Comparison of ENCODE assay signal across 1 cellular context in the genomic region with DNA sequence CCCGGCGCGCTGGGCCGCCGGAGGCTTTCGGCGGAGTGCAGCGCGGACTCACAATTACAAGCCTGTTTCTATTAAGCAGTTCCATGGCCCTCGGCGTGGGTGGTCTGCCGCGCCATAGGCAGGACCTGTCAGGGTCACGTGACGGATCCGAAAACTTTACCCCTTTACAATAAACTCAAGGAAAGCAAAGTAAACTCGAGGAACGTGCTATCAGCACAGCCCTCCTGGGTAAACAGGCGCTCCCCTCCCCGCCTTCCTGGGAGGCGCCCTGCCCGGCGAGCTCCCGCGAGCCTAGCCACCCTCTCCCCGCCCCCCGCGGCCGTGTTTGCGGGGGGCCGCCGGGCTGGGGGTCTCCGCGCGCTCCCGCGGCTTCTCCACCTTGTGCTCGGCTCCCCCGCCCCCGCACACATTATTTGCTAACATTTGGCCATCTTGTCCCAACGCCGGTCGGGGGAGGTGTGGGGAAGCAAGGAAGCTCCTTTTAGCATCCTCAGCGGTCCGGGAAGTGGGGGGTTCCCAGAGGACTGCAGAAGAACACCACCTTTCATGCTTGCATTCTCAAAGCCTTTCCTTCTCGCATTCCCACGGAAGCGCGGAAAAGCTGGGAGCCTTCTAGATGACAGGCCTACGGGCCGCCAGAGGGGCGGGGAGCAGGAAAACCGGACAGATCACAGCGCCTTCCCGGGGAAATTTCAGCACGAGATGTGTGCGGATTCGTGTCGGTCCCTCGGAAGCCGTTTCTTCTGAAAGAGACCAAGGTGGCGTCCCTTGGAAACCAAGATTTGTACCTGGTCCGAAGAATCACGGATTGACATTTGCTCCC.
A peak's percentile ranks its signal among the peaks of the same experiment; 100 is the strongest.
TF ChIP-seq lines count a peak whose summit lies in the region.

A gene (minus strand): TSS at position 236 of the 823 bp plus-strand sequence.

TF ChIP-seq in HEK293, 187 proteins besides CTCF, POLR2A, EP300 and RAD21 (continued from another document and continues in another):
- TF ChIP-seq, protein P1, sequence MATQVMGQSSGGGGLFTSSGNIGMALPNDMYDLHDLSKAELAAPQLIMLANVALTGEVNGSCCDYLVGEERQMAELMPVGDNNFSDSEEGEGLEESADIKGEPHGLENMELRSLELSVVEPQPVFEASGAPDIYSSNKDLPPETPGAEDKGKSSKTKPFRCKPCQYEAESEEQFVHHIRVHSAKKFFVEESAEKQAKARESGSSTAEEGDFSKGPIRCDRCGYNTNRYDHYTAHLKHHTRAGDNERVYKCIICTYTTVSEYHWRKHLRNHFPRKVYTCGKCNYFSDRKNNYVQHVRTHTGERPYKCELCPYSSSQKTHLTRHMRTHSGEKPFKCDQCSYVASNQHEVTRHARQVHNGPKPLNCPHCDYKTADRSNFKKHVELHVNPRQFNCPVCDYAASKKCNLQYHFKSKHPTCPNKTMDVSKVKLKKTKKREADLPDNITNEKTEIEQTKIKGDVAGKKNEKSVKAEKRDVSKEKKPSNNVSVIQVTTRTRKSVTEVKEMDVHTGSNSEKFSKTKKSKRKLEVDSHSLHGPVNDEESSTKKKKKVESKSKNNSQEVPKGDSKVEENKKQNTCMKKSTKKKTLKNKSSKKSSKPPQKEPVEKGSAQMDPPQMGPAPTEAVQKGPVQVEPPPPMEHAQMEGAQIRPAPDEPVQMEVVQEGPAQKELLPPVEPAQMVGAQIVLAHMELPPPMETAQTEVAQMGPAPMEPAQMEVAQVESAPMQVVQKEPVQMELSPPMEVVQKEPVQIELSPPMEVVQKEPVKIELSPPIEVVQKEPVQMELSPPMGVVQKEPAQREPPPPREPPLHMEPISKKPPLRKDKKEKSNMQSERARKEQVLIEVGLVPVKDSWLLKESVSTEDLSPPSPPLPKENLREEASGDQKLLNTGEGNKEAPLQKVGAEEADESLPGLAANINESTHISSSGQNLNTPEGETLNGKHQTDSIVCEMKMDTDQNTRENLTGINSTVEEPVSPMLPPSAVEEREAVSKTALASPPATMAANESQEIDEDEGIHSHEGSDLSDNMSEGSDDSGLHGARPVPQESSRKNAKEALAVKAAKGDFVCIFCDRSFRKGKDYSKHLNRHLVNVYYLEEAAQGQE (tag by site-specific recombination; IDR thresholded peaks at IDR 0.05), result no peak
- no peak for TF ChIP-seq ZNF311 (tag by site-specific recombination; IDR thresholded peaks at IDR 0.05; ENCODE audit: borderline replicate concordance)
- TF ChIP-seq ZNF830 (tag by site-specific recombination; IDR thresholded peaks at IDR 0.05; ENCODE audit: low read depth), result no peak
- TF ChIP-seq ZNF610 (tag by site-specific recombination; IDR thresholded peaks at IDR 0.05; ENCODE audit: borderline replicate concordance), result no peak
- no peak for TF ChIP-seq ZNF146 (tag by site-specific recombination; IDR thresholded peaks at IDR 0.05)
- TF ChIP-seq ZNF221 (tag by site-specific recombination; IDR thresholded peaks at IDR 0.05; ENCODE audit: borderline replicate concordance), result no peak
- TF ChIP-seq, protein P2, sequence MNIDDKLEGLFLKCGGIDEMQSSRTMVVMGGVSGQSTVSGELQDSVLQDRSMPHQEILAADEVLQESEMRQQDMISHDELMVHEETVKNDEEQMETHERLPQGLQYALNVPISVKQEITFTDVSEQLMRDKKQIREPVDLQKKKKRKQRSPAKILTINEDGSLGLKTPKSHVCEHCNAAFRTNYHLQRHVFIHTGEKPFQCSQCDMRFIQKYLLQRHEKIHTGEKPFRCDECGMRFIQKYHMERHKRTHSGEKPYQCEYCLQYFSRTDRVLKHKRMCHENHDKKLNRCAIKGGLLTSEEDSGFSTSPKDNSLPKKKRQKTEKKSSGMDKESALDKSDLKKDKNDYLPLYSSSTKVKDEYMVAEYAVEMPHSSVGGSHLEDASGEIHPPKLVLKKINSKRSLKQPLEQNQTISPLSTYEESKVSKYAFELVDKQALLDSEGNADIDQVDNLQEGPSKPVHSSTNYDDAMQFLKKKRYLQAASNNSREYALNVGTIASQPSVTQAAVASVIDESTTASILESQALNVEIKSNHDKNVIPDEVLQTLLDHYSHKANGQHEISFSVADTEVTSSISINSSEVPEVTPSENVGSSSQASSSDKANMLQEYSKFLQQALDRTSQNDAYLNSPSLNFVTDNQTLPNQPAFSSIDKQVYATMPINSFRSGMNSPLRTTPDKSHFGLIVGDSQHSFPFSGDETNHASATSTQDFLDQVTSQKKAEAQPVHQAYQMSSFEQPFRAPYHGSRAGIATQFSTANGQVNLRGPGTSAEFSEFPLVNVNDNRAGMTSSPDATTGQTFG (tag by site-specific recombination; IDR thresholded peaks at IDR 0.05; ENCODE audit: borderline replicate concordance), result no peak
- TF ChIP-seq ZNF366 (tag by site-specific recombination; conservative IDR thresholded peaks at IDR 0.05), result no peak
- peak; percentile 75 for TF ChIP-seq WT1 (tag by site-specific recombination; IDR thresholded peaks at IDR 0.05)
- peak; percentile 91 for TF ChIP-seq GLIS2 (tag by site-specific recombination; IDR thresholded peaks at IDR 0.05)
- TF ChIP-seq BCL11A (tag by site-specific recombination; IDR thresholded peaks at IDR 0.05; ENCODE audit: low read depth), result no peak
- no peak for TF ChIP-seq ZNF530 (tag by site-specific recombination; IDR thresholded peaks at IDR 0.05; ENCODE audit: low read depth)
- TF ChIP-seq OVOL3 (tag by site-specific recombination; IDR thresholded peaks at IDR 0.05), result no peak
- no peak for TF ChIP-seq SETDB1 (IDR thresholded peaks at IDR 0.05; ENCODE audit: insufficient read length, low read length)
- TF ChIP-seq ZNF701 (tag by site-specific recombination; IDR thresholded peaks at IDR 0.05), result no peak
- no peak for TF ChIP-seq HOXA7 (CRISPR knock-in tag; IDR thresholded peaks at IDR 0.05; ENCODE audit: borderline replicate concordance)
- TF ChIP-seq ZNF341 (tag by site-specific recombination; IDR thresholded peaks at IDR 0.05; ENCODE audit: low read depth), result no peak; the same call in 1 of the 2 replicates
- TF ChIP-seq, protein P3, sequence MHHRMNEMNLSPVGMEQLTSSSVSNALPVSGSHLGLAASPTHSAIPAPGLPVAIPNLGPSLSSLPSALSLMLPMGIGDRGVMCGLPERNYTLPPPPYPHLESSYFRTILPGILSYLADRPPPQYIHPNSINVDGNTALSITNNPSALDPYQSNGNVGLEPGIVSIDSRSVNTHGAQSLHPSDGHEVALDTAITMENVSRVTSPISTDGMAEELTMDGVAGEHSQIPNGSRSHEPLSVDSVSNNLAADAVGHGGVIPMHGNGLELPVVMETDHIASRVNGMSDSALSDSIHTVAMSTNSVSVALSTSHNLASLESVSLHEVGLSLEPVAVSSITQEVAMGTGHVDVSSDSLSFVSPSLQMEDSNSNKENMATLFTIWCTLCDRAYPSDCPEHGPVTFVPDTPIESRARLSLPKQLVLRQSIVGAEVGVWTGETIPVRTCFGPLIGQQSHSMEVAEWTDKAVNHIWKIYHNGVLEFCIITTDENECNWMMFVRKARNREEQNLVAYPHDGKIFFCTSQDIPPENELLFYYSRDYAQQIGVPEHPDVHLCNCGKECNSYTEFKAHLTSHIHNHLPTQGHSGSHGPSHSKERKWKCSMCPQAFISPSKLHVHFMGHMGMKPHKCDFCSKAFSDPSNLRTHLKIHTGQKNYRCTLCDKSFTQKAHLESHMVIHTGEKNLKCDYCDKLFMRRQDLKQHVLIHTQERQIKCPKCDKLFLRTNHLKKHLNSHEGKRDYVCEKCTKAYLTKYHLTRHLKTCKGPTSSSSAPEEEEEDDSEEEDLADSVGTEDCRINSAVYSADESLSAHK (tag by site-specific recombination; IDR thresholded peaks at IDR 0.05), result no peak
- TF ChIP-seq ZNF37A (tag by site-specific recombination; IDR thresholded peaks at IDR 0.05), result no peak
- no peak for TF ChIP-seq ZSCAN30 (tag by site-specific recombination; IDR thresholded peaks at IDR 0.05)
- TF ChIP-seq, protein P4, sequence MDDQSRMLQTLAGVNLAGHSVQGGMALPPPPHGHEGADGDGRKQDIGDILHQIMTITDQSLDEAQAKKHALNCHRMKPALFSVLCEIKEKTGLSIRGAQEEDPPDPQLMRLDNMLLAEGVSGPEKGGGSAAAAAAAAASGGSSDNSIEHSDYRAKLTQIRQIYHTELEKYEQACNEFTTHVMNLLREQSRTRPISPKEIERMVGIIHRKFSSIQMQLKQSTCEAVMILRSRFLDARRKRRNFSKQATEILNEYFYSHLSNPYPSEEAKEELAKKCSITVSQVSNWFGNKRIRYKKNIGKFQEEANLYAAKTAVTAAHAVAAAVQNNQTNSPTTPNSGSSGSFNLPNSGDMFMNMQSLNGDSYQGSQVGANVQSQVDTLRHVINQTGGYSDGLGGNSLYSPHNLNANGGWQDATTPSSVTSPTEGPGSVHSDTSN (CRISPR knock-in tag; IDR thresholded peaks at IDR 0.05), result no peak
- TF ChIP-seq ZNF670 (tag by site-specific recombination; IDR thresholded peaks at IDR 0.05; ENCODE audit: low read depth), result no peak
- peak; percentile 86 for TF ChIP-seq KLF1 (tag by site-specific recombination; IDR thresholded peaks at IDR 0.05)
- TF ChIP-seq ZNF391 (tag by site-specific recombination; IDR thresholded peaks at IDR 0.05; ENCODE audit: borderline replicate concordance, low read depth), result no peak
- no peak for TF ChIP-seq ZNF560 (tag by site-specific recombination; IDR thresholded peaks at IDR 0.05; ENCODE audit: borderline replicate concordance)
- no peak for TF ChIP-seq ZNF155 (tag by site-specific recombination; IDR thresholded peaks at IDR 0.05)
- no peak for TF ChIP-seq ZNF785 (tag by site-specific recombination; IDR thresholded peaks at IDR 0.05)
- TF ChIP-seq ZEB2 (tag by site-specific recombination; IDR thresholded peaks at IDR 0.05), result no peak
- TF ChIP-seq ZNF529 (tag by site-specific recombination; IDR thresholded peaks at IDR 0.05; ENCODE audit: insufficient replicate concordance), result no peak
- TF ChIP-seq GLIS1 (tag by site-specific recombination; IDR thresholded peaks at IDR 0.05), result peak; percentile 97
- TF ChIP-seq ZNF214 (tag by site-specific recombination; IDR thresholded peaks at IDR 0.05; ENCODE audit: borderline replicate concordance), result no peak
- TF ChIP-seq, protein P5, sequence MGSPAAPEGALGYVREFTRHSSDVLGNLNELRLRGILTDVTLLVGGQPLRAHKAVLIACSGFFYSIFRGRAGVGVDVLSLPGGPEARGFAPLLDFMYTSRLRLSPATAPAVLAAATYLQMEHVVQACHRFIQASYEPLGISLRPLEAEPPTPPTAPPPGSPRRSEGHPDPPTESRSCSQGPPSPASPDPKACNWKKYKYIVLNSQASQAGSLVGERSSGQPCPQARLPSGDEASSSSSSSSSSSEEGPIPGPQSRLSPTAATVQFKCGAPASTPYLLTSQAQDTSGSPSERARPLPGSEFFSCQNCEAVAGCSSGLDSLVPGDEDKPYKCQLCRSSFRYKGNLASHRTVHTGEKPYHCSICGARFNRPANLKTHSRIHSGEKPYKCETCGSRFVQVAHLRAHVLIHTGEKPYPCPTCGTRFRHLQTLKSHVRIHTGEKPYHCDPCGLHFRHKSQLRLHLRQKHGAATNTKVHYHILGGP (tag by site-specific recombination; IDR thresholded peaks at IDR 0.05), result 0 out of 2 replicates have a peak, but pooled peaks have one; percentile 42
- no peak for TF ChIP-seq ZNF624 (tag by site-specific recombination; IDR thresholded peaks at IDR 0.05)
- TF ChIP-seq, protein P6, sequence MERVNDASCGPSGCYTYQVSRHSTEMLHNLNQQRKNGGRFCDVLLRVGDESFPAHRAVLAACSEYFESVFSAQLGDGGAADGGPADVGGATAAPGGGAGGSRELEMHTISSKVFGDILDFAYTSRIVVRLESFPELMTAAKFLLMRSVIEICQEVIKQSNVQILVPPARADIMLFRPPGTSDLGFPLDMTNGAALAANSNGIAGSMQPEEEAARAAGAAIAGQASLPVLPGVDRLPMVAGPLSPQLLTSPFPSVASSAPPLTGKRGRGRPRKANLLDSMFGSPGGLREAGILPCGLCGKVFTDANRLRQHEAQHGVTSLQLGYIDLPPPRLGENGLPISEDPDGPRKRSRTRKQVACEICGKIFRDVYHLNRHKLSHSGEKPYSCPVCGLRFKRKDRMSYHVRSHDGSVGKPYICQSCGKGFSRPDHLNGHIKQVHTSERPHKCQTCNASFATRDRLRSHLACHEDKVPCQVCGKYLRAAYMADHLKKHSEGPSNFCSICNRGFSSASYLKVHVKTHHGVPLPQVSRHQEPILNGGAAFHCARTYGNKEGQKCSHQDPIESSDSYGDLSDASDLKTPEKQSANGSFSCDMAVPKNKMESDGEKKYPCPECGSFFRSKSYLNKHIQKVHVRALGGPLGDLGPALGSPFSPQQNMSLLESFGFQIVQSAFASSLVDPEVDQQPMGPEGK (tag by site-specific recombination; IDR thresholded peaks at IDR 0.05), result no peak
- no peak for TF ChIP-seq ZSCAN16 (tag by site-specific recombination; IDR thresholded peaks at IDR 0.05)
- TF ChIP-seq ZFP3 (tag by site-specific recombination; IDR thresholded peaks at IDR 0.05; ENCODE audit: low read depth), result no peak
- peak; percentile 47 for TF ChIP-seq ZIC2 (tag by site-specific recombination; IDR thresholded peaks at IDR 0.05)
- no peak; the same call in 1 of the 2 replicates for TF ChIP-seq ZNF394 (tag by site-specific recombination; IDR thresholded peaks at IDR 0.05; ENCODE audit: borderline replicate concordance)
- peak; percentile 37; the same call in 1 of the 2 replicates for TF ChIP-seq SP7 (tag by site-specific recombination; IDR thresholded peaks at IDR 0.05)
- TF ChIP-seq TRIM28 (IDR thresholded peaks at IDR 0.05; ENCODE audit: borderline replicate concordance, low read length), result no peak
- no peak for TF ChIP-seq ZNF354C (tag by site-specific recombination; IDR thresholded peaks at IDR 0.05; ENCODE audit: borderline replicate concordance, low read depth)
- TF ChIP-seq ZNF121 (tag by site-specific recombination; IDR thresholded peaks at IDR 0.05), result no peak
- TF ChIP-seq MZF1 (tag by site-specific recombination; IDR thresholded peaks at IDR 0.05; ENCODE audit: borderline replicate concordance), result no peak
- no peak for TF ChIP-seq KLF8 (tag by site-specific recombination; IDR thresholded peaks at IDR 0.05)
- TF ChIP-seq, protein P7, sequence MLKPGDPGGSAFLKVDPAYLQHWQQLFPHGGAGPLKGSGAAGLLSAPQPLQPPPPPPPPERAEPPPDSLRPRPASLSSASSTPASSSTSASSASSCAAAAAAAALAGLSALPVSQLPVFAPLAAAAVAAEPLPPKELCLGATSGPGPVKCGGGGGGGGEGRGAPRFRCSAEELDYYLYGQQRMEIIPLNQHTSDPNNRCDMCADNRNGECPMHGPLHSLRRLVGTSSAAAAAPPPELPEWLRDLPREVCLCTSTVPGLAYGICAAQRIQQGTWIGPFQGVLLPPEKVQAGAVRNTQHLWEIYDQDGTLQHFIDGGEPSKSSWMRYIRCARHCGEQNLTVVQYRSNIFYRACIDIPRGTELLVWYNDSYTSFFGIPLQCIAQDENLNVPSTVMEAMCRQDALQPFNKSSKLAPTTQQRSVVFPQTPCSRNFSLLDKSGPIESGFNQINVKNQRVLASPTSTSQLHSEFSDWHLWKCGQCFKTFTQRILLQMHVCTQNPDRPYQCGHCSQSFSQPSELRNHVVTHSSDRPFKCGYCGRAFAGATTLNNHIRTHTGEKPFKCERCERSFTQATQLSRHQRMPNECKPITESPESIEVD (tag by site-specific recombination; IDR thresholded peaks at IDR 0.05), result peak; percentile 76
- TF ChIP-seq ZBTB8A (tag by site-specific recombination; IDR thresholded peaks at IDR 0.05), result peak; percentile 53
- TF ChIP-seq ZFP41 (tag by site-specific recombination; IDR thresholded peaks at IDR 0.05; ENCODE audit: borderline replicate concordance), result no peak
- peak; percentile 61 for TF ChIP-seq ZNF335 (tag by site-specific recombination; conservative IDR thresholded peaks at IDR 0.05)
- no peak for TF ChIP-seq ZNF239 (tag by site-specific recombination; IDR thresholded peaks at IDR 0.05)
- no peak for TF ChIP-seq ZFP37 (tag by site-specific recombination; IDR thresholded peaks at IDR 0.05)
- TF ChIP-seq PRDM1 (tag by site-specific recombination; IDR thresholded peaks at IDR 0.05), result no peak
- TF ChIP-seq RBAK (tag by site-specific recombination; IDR thresholded peaks at IDR 0.05), result no peak
